ENCODE assay signal across 16 cellular contexts in genomic region chr21:35575280-35575915, GRCh38.
DNase-seq lines count a peak whose midpoint lies in the region; FAIRE-seq lines count a peak whose summit lies in the region.
"Had no signal": no experiment of that assay in that cellular context is flagged by ENCODE, and none has a peak within 500 bp of the region (broad histone marks: within the 10 kb centered on the region; RNA-seq: fewer than 3 reads in every experiment).

No MANE protein-coding gene starts in this region.

- no peak overlapping the region for H3K4me3 Mint-ChIP-seq in activated T-helper 2 cell treated with anti-CD3 and anti-CD28 coated beads, Interferon-gamma antibody, Interleukin-2, Interleukin-4, amounts not matched to agents 10 μg/mL and 5 μg/mL and 100 μg/mL, durations not matched to agents 14 hours and 24 hours and 36 hours (ENCODE audit: low read depth)
- H3K4me3 Mint-ChIP-seq: activated naive CD4-positive, alpha-beta T cell treated with anti-CD3 and anti-CD28 coated beads, Interleukin-2, amount 50 U/mL, for 24 hours; neural crest cell had no signal

- peak; percentile 38 for DNase-seq in GM03348 (ENCODE audit: low spot score)
- DNase-seq in RCC 7860 (ENCODE audit: low spot score), result peak; percentile 50
- DNase-seq in fibroblast of gingiva (ENCODE audit: low read depth), result peak; percentile 52
- DNase-seq in NCI-H146 treated with DMSO at 0.1 percent for 48 hours (lab: John Stamatoyannopoulos, UW; ENCODE audit: unreplicated experiment), result no peak
- no peak for DNase-seq in activated T-helper 2 cell treated with anti-CD3 and anti-CD28 coated beads, Interferon-gamma antibody, Interleukin-2, Interleukin-4, amounts not matched to agents 10 μg/mL and 5 μg/mL and 100 μg/mL, durations not matched to agents 14 hours and 24 hours and 36 hours (ENCODE audit: low spot score)
- DNase-seq in NK-92 (lab: John Stamatoyannopoulos, UW; ENCODE audit: unreplicated experiment), result no peak
- DNase-seq: activated CD4-positive, CD25-positive, alpha-beta regulatory T cell; activated CD8-positive, alpha-beta memory T cell treated with anti-CD3 and anti-CD28 coated beads, Interleukin-2, amount 50 U/mL, for 4 hours; colonic mucosa; NCI-H1092 treated with DMSO at 0.1 percent for 48 hours; right lobe of liver; stimulated activated naive CD4-positive, alpha-beta T cell treated with Interleukin-2 at 50 U/mL for 16 hours; SW 1271 had no signal

- no peak overlapping the region for H3K4me3 ChIP-seq in skeletal muscle satellite cell (ENCODE audit: low read length)
- H3K4me3 ChIP-seq: colonic mucosa, right lobe of liver had no signal

- H3K27me3 Mint-ChIP-seq in activated T-helper 2 cell treated with anti-CD3 and anti-CD28 coated beads, Interferon-gamma antibody, Interleukin-2, Interleukin-4, amounts not matched to agents 10 μg/mL and 5 μg/mL and 100 μg/mL, durations not matched to agents 14 hours and 24 hours and 36 hours (ENCODE audit: low read depth), result no peaks in the 10 kb centered on the region
- H3K27me3 Mint-ChIP-seq: activated naive CD4-positive, alpha-beta T cell treated with anti-CD3 and anti-CD28 coated beads, Interleukin-2, amount 50 U/mL, for 24 hours had no signal

- H3K9me3 Mint-ChIP-seq in activated T-helper 2 cell treated with anti-CD3 and anti-CD28 coated beads, Interferon-gamma antibody, Interleukin-2, Interleukin-4, amounts not matched to agents 10 μg/mL and 5 μg/mL and 100 μg/mL, durations not matched to agents 14 hours and 24 hours and 36 hours, result peaks cover 7% of the 10 kb centered on the region
- H3K9me3 Mint-ChIP-seq: neural crest cell had no signal

- peaks cover 19% of the 10 kb centered on the region for H3K4me1 Mint-ChIP-seq in activated T-helper 2 cell treated with anti-CD3 and anti-CD28 coated beads, Interferon-gamma antibody, Interleukin-2, Interleukin-4, amounts not matched to agents 10 μg/mL and 5 μg/mL and 100 μg/mL, durations not matched to agents 14 hours and 24 hours and 36 hours (ENCODE audit: low read depth)

- H3K4me1 ChIP-seq in skeletal muscle satellite cell (ENCODE audit: control insufficient read depth, insufficient read depth, low read length), result peaks cover 43% of the 10 kb centered on the region
- H3K4me1 ChIP-seq: colonic mucosa had no signal

- H3K36me3 ChIP-seq in skeletal muscle satellite cell (ENCODE audit: insufficient read depth, low read length), result no peaks in the 10 kb centered on the region
- H3K36me3 ChIP-seq: colonic mucosa, right lobe of liver had no signal

- no peak for FAIRE-seq in RCC 7860 (lab: Jason Lieb, UNC)

- H3K36me3 Mint-ChIP-seq in activated T-helper 2 cell treated with anti-CD3 and anti-CD28 coated beads, Interferon-gamma antibody, Interleukin-2, Interleukin-4, amounts not matched to agents 10 μg/mL and 5 μg/mL and 100 μg/mL, durations not matched to agents 14 hours and 24 hours and 36 hours (ENCODE audit: low read depth), result no peaks in the 10 kb centered on the region

- peak overlapping the region; percentile 8 for H3K4me2 ChIP-seq in skeletal muscle satellite cell (ENCODE audit: low read length)

- H3K27me3 ChIP-seq in skeletal muscle satellite cell (ENCODE audit: control insufficient read depth, insufficient read depth, low read length), result no peaks in the 10 kb centered on the region
- H3K27me3 ChIP-seq: colonic mucosa, right lobe of liver had no signal

- intact Hi-C loops in activated T-helper 2 cell treated with anti-CD3 and anti-CD28 coated beads, Interferon-gamma antibody, Interleukin-2, Interleukin-4, amounts not matched to agents 10 μg/mL and 5 μg/mL and 100 μg/mL, durations not matched to agents 14 hours and 24 hours and 36 hours (cut with micrococcal nuclease), result no loop called here

- no peak overlapping the region for H3K27ac Mint-ChIP-seq in activated T-helper 2 cell treated with anti-CD3 and anti-CD28 coated beads, Interferon-gamma antibody, Interleukin-2, Interleukin-4, amounts not matched to agents 10 μg/mL and 5 μg/mL and 100 μg/mL, durations not matched to agents 14 hours and 24 hours and 36 hours
- H3K27ac Mint-ChIP-seq: activated naive CD4-positive, alpha-beta T cell treated with anti-CD3 and anti-CD28 coated beads, Interleukin-2, amount 50 U/mL, for 24 hours had no signal

- no peak overlapping the region for H3K9ac ChIP-seq in skeletal muscle satellite cell (ENCODE audit: low read depth, low read length)

- H3K9me3 ChIP-seq in skeletal muscle satellite cell (replicated peaks; ENCODE audit: low read length), result no peaks in the 10 kb centered on the region
- H3K9me3 ChIP-seq: colonic mucosa, right lobe of liver had no signal

Comparison
In these comparisons a context has a peak if more than half of its experiments do, and no peak if none do; other contexts are left out.
1. DNase-seq: peak in GM03348 (single experiment), RCC 7860 (single experiment) and fibroblast of gingiva (single experiment); none in NCI-H146 treated with DMSO at 0.1 percent for 48 hours (single experiment), activated T-helper 2 cell treated with anti-CD3 and anti-CD28 coated beads, Interferon-gamma antibody, Interleukin-2, Interleukin-4, amounts not matched to agents 10 μg/mL and 5 μg/mL and 100 μg/mL, durations not matched to agents 14 hours and 24 hours and 36 hours (single experiment) and NK-92 (single experiment).